ENCODE assay signal across 13 cellular contexts in genomic region chr10:62323751-62324150, GRCh38. TPM values are rescaled to one million over a fixed set of nuclear protein-coding genes. Genes with fewer than 3 reads are reported as not detected.
"Had no signal": no experiment of that assay in that cellular context is flagged by ENCODE, and none has a peak within 500 bp of the region (broad histone marks: within the 10 kb centered on the region; RNA-seq: fewer than 3 reads in every experiment).

No MANE protein-coding gene starts in this region.

- ATAC-seq: activated CD4-positive, CD25-positive, alpha-beta regulatory T cell treated with anti-CD3 and anti-CD28 coated beads, Interleukin-2, amount 50 U/mL, for 24 hours; activated CD8-positive, alpha-beta memory T cell treated with anti-CD3 and anti-CD28 coated beads, Interleukin-2, amount 10 ng/mL, durations not matched to agents 7 days and 5 days; activated naive CD4-positive, alpha-beta T cell treated with anti-CD3 and anti-CD28 coated beads, Interleukin-2, amount 50 U/mL, for 72 hours; right lobe of liver; stimulated activated naive B cell treated with anti-CD40 and anti-IgM and Interleukin-4, amounts not matched to agents 10 μg/mL and 1 μg/mL and 100 μg/mL, for 72 hours had no signal

- DNase-seq: activated CD8-positive, alpha-beta memory T cell treated with anti-CD3 and anti-CD28 coated beads, Interleukin-2, amount 10 ng/mL, durations not matched to agents 7 days and 5 days; activated effector memory CD4-positive, alpha-beta T cell treated with Interleukin-2 at 50 U/mL for 16 hours; activated T-cell treated with anti-CD3 and anti-CD28 coated beads, Interleukin-2, amount 50 U/mL, for 24 hours; amygdala; naive B cell; posterior cingulate gyrus; right lobe of liver; spleen; stimulated activated CD4-positive, alpha-beta T cell treated with anti-CD3 and anti-CD28 coated beads, Interleukin-1b, Interleukin-23, amount 100 ng/mL, for 48 hours; stimulated activated naive B cell treated with anti-CD40 and anti-IgM and Interleukin-4, amounts not matched to agents 10 μg/mL and 1 μg/mL and 100 μg/mL, for 72 hours had no signal

RNA-seq across cellular contexts. Expression of gene ZNF365, which starts 50.4 kb away (rescaled TPM):
- total RNA-seq: activated CD8-positive, alpha-beta memory T cell treated with anti-CD3 and anti-CD28 coated beads, Interleukin-2, amount 10 ng/mL, durations not matched to agents 7 days and 5 days; activated naive CD4-positive, alpha-beta T cell treated with anti-CD3 and anti-CD28 coated beads, Interleukin-2, amount 50 U/mL, for 72 hours; mesothelial cell of epicardium had no signal
